In the genomic region with DNA sequence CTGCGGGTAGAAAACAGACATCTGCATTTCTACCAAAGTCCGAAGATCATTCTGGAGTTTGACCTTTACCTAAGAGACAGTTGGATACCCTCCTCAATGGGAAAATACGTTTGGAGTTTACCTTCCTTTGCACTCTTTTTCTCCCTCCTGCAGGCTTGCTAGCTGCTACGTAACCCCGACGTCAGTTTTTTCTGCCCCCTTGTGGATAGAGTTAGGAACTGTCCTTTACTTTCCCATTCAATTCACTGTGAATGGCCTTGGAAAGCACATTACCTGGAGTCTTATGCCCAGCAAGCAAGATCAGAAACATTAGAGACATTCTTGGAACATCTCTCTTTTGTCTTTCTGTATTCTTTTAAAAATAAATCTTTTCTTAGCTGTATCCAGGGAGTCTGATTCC, we compare ENCODE assay signal across 8 cellular contexts.
DNase-seq lines count a peak whose midpoint lies in the region; ATAC-seq, FAIRE-seq and TF ChIP-seq lines count a peak whose summit lies in the region.

No MANE protein-coding gene starts in this region.

- DNase-seq in A549 (ENCODE audit: low read depth in 1 of 2, low spot score in 1 of 2): peak in 1 of 2 experiments; percentile 20
- DNase-seq in RKO (ENCODE audit: low spot score): peak; percentile 43
- peak; percentile 9 for DNase-seq in iris pigment epithelial cell (ENCODE audit: low read depth)
- DNase-seq in activated naive CD4-positive, alpha-beta T cell treated with anti-CD3 and anti-CD28 coated beads, Interleukin-2, amount 50 U/mL, for 72 hours (ENCODE audit: low spot score in 2 of 2): no peak
- no peak for DNase-seq in activated CD4-positive, alpha-beta T cell treated with anti-CD3 and anti-CD28 coated beads, Interleukin-2, amount 50 U/mL, for 4 hours

- H3K36me3 Mint-ChIP-seq in activated naive CD4-positive, alpha-beta T cell treated with anti-CD3 and anti-CD28 coated beads, Interleukin-2, amount 50 U/mL, for 72 hours: peaks cover 0 to 5% of the 10 kb centered on the region in 2 donors

- TF ChIP-seq CTCF in A549 (IDR thresholded peaks at IDR 0.05) (peak; percentile 14; the same call in 1 of the 3 replicates), GM12873 (IDR thresholded peaks at IDR 0.05; ENCODE audit: insufficient read depth, low read depth, low read length, missing control alignments) (peak; percentile 75)

- TF ChIP-seq POLR2A in A549 (IDR thresholded peaks at IDR 0.05; ENCODE audit: low read length): no peak

- TF ChIP-seq EP300 in A549 (IDR thresholded peaks at IDR 0.05): no peak

- TF ChIP-seq RAD21 in A549 (conservative IDR thresholded peaks at IDR 0.05 in 1 of 2, IDR thresholded peaks at IDR 0.05 in 1 of 2): 0 out of 5 replicates have a peak, but pooled peaks of 1 of the 2 experiments have one; percentile 2

- H3K9me3 ChIP-seq in A549: no peaks in the 10 kb centered on the region

- CTCF ChIA-PET in A549 (lab: Yijun Ruan, JAX): no interaction called here

- no peaks in the 10 kb centered on the region for H3K4me1 ChIP-seq in A549

- no peak for FAIRE-seq in A549 (lab: Jason Lieb, UNC)

- H3K9me3 Mint-ChIP-seq in activated naive CD4-positive, alpha-beta T cell treated with anti-CD3 and anti-CD28 coated beads, Interleukin-2, amount 50 U/mL, for 72 hours: peaks cover 0 to 6% of the 10 kb centered on the region in 2 donors

- ATAC-seq in A549: peak in 1 of 2 experiments; percentile 67; a peak in 2 of 6 replicates
- peak; percentile 76 for ATAC-seq in HG02970 (IDR thresholded peaks at IDR 0.05; ENCODE audit: low FRiP score, unreplicated experiment)
- no peak for ATAC-seq in activated naive CD4-positive, alpha-beta T cell treated with anti-CD3 and anti-CD28 coated beads, Interleukin-2, amount 50 U/mL, for 72 hours
- ATAC-seq in HG02938 (IDR thresholded peaks at IDR 0.05; ENCODE audit: unreplicated experiment): no peak

- 4% methylated on average over 6 of the region's 6 CpGs for WGBS in A549 (ENCODE audit: missing lambda C conversion rate)

- H3K27ac Mint-ChIP-seq in activated naive CD4-positive, alpha-beta T cell treated with anti-CD3 and anti-CD28 coated beads, Interleukin-2, amount 50 U/mL, for 72 hours: no peak overlapping the region

- H3K27ac ChIP-seq in A549: no peak overlapping the region

- POLR2A ChIA-PET in A549 (lab: Yijun Ruan, JAX): no interaction called here

- H3K4me3 ChIP-seq in A549: no peak overlapping the region

- no peak overlapping the region for H3K4me2 ChIP-seq in A549

TF ChIP-seq in A549, 52 proteins besides CTCF, POLR2A, EP300 and RAD21:
- no peak for TF ChIP-seq BHLHE40 (IDR thresholded peaks at IDR 0.05; ENCODE audit: low read depth, low read length)
- TF ChIP-seq EHMT2 (IDR thresholded peaks at IDR 0.05; ENCODE audit: low read depth): no peak
- no peak for TF ChIP-seq NFE2L2 (conservative IDR thresholded peaks at IDR 0.05; ENCODE audit: low read length)
- TF ChIP-seq, protein P1, sequence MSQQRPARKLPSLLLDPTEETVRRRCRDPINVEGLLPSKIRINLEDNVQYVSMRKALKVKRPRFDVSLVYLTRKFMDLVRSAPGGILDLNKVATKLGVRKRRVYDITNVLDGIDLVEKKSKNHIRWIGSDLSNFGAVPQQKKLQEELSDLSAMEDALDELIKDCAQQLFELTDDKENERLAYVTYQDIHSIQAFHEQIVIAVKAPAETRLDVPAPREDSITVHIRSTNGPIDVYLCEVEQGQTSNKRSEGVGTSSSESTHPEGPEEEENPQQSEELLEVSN (IDR thresholded peaks at IDR 0.05; ENCODE audit: borderline replicate concordance, low read depth): no peak
- TF ChIP-seq, protein P2, sequence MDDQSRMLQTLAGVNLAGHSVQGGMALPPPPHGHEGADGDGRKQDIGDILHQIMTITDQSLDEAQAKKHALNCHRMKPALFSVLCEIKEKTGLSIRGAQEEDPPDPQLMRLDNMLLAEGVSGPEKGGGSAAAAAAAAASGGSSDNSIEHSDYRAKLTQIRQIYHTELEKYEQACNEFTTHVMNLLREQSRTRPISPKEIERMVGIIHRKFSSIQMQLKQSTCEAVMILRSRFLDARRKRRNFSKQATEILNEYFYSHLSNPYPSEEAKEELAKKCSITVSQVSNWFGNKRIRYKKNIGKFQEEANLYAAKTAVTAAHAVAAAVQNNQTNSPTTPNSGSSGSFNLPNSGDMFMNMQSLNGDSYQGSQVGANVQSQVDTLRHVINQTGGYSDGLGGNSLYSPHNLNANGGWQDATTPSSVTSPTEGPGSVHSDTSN (IDR thresholded peaks at IDR 0.05): no peak
- no peak for TF ChIP-seq ZC3H11A (IDR thresholded peaks at IDR 0.05)
- no peak for TF ChIP-seq CBX2 (IDR thresholded peaks at IDR 0.05; ENCODE audit: borderline replicate concordance, low read depth)
- TF ChIP-seq, protein P3, sequence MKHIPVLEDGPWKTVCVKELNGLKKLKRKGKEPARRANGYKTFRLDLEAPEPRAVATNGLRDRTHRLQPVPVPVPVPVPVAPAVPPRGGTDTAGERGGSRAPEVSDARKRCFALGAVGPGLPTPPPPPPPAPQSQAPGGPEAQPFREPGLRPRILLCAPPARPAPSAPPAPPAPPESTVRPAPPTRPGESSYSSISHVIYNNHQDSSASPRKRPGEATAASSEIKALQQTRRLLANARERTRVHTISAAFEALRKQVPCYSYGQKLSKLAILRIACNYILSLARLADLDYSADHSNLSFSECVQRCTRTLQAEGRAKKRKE (CRISPR knock-in tag; IDR thresholded peaks at IDR 0.05; ENCODE audit: low read depth): no peak
- TF ChIP-seq JUN (IDR thresholded peaks at IDR 0.05): no peak

Comparison
In these comparisons a context has a peak if more than half of its experiments do, and no peak if none do; other contexts are left out.
1. DNase-seq: peak in RKO (single experiment) and iris pigment epithelial cell (single experiment); none in activated naive CD4-positive, alpha-beta T cell treated with anti-CD3 and anti-CD28 coated beads, Interleukin-2, amount 50 U/mL, for 72 hours (0 of 2) and activated CD4-positive, alpha-beta T cell treated with anti-CD3 and anti-CD28 coated beads, Interleukin-2, amount 50 U/mL, for 4 hours (0 of 2).